In genomic region chr9:16213781-16214515, GRCh38 we compare ENCODE assay signal across 12 cellular contexts.
A peak's percentile ranks its signal among the peaks of the same experiment; 100 is the strongest.
DNase-seq lines count a peak whose midpoint lies in the region; ATAC-seq, FAIRE-seq and TF ChIP-seq lines count a peak whose summit lies in the region.
"Had no signal": no experiment of that assay in that cellular context is flagged by ENCODE, and none has a peak within 500 bp of the region (broad histone marks: within the 10 kb centered on the region; RNA-seq: fewer than 3 reads in every experiment).

No MANE protein-coding gene starts in this region.

- H3K27ac Mint-ChIP-seq in chondrocyte (ENCODE audit: unreplicated experiment) (peak overlapping the region; percentile 93), natural killer cell (no peak overlapping the region)
- H3K27ac Mint-ChIP-seq: stimulated activated naive CD8-positive, alpha-beta T cell treated with anti-CD3 and anti-CD28 coated beads, Interleukin-15, Interleukin-2, amounts not matched to agents 100 ng/mL and 50 ng/mL, for 24 hours; T-helper 1 cell treated with Interleukin-12 subunit alpha and Interleukin-12 subunit beta and Interleukin-4 antibody, amounts not matched to agents 30 μg/mL and 1 μg/mL, for 36 hours had no signal

- FAIRE-seq in GM12892 (lab: Jason Lieb, UNC), result no peak

- peaks cover 12% of the 10 kb centered on the region for H3K9me3 Mint-ChIP-seq in chondrocyte (ENCODE audit: low read depth)
- H3K9me3 Mint-ChIP-seq in natural killer cell, result peaks cover 0 to 3% of the 10 kb centered on the region in 2 donors
- H3K9me3 Mint-ChIP-seq: stimulated activated naive CD8-positive, alpha-beta T cell treated with anti-CD3 and anti-CD28 coated beads, Interleukin-15, Interleukin-2, amounts not matched to agents 100 ng/mL and 50 ng/mL, for 24 hours had no signal

- H3K36me3 Mint-ChIP-seq in chondrocyte (ENCODE audit: low read depth), result no peaks in the 10 kb centered on the region
- no peaks in the 10 kb centered on the region for H3K36me3 Mint-ChIP-seq in natural killer cell

- H3K4me1 Mint-ChIP-seq in chondrocyte (ENCODE audit: low read depth), result peaks cover 50% of the 10 kb centered on the region
- H3K4me1 Mint-ChIP-seq in natural killer cell, result no peaks in the 10 kb centered on the region

- H3K27ac ChIP-seq in left lung (peak overlapping the region in 1 of 2 donors; percentile 41), thyroid gland (peak overlapping the region; percentile 69 to 98 (median 73))
- H3K27ac ChIP-seq: skin epidermis had no signal

- H3K4me1 ChIP-seq in left lung (no peaks in the 10 kb centered on the region), thyroid gland (peaks cover 20 to 32% of the 10 kb centered on the region in 2 donors)

- H3K4me3 Mint-ChIP-seq in chondrocyte (ENCODE audit: unreplicated experiment) (no peak overlapping the region), natural killer cell (no peak overlapping the region)
- H3K4me3 Mint-ChIP-seq: stimulated activated naive CD8-positive, alpha-beta T cell treated with anti-CD3 and anti-CD28 coated beads, Interleukin-15, Interleukin-2, amounts not matched to agents 100 ng/mL and 50 ng/mL, for 24 hours; T-helper 1 cell treated with Interleukin-12 subunit alpha and Interleukin-12 subunit beta and Interleukin-4 antibody, amounts not matched to agents 30 μg/mL and 1 μg/mL, for 36 hours had no signal

- H3K27me3 Mint-ChIP-seq in chondrocyte (ENCODE audit: low read depth) (no peaks in the 10 kb centered on the region), natural killer cell (ENCODE audit: low read depth in 2 of 2) (peaks cover 0 to 12% of the 10 kb centered on the region in 2 donors)

- DNase-seq in LNCaP clone FGC (ENCODE audit: low read depth), result peak; percentile 81
- DNase-seq in chondrocyte (ENCODE audit: low spot score), result no peak
- peak in 1 of 2 donors; percentile 55 for DNase-seq in left lung
- peak; percentile 81 to 85 for DNase-seq in thyroid gland
- no peak for DNase-seq in GM12892 (ENCODE audit: insufficient read length)
- DNase-seq in natural killer cell, result no peak
- DNase-seq: glutamatergic neuron had no signal

- intact Hi-C loops in left lung (cut with DNase I) (no loop called here), thyroid gland (cut with DNase I) (no loop called here), natural killer cell (cut with micrococcal nuclease) (no loop called here)

- no peak for TF ChIP-seq POLR2A in thyroid gland (IDR thresholded peaks at IDR 0.05)
- no peak for TF ChIP-seq POLR2A in GM12892 (IDR thresholded peaks at IDR 0.05; ENCODE audit: low read depth, low read length)

- H3K9me3 ChIP-seq in left lung, result no peaks in the 10 kb centered on the region
- H3K9me3 ChIP-seq in thyroid gland, result no peaks in the 10 kb centered on the region

- H3K27me3 ChIP-seq in left lung (no peaks in the 10 kb centered on the region), thyroid gland (no peaks in the 10 kb centered on the region)

- ATAC-seq in left lung (peak; percentile 93), GM19397 (IDR thresholded peaks at IDR 0.05; ENCODE audit: unreplicated experiment) (no peak), HG03108 (IDR thresholded peaks at IDR 0.05; ENCODE audit: unreplicated experiment) (no peak), natural killer cell (no peak)

- TF ChIP-seq CTCF in LNCaP clone FGC (IDR thresholded peaks at IDR 0.05; ENCODE audit: control insufficient read depth, extremely low read depth, insufficient read depth), result no peak
- no peak for TF ChIP-seq CTCF in chondrocyte (IDR thresholded peaks at IDR 0.05)
- TF ChIP-seq CTCF in left lung (IDR thresholded peaks at IDR 0.05), result no peak
- TF ChIP-seq CTCF in thyroid gland (IDR thresholded peaks at IDR 0.05), result no peak
- no peak for TF ChIP-seq CTCF in natural killer cell (IDR thresholded peaks at IDR 0.05)

- no peak overlapping the region for H3K4me3 ChIP-seq in LNCaP clone FGC (ENCODE audit: low read depth, low read length)
- no peak overlapping the region for H3K4me3 ChIP-seq in left lung
- H3K4me3 ChIP-seq in thyroid gland (replicated peaks in 1 of 3), result no peak overlapping the region
- H3K4me3 ChIP-seq: skin epidermis had no signal

- 19 to 21% methylated on average over 6 of the region's 6 CpGs for WGBS in thyroid gland, 2 donors

- no peaks in the 10 kb centered on the region for H3K36me3 ChIP-seq in left lung
- no peaks in the 10 kb centered on the region for H3K36me3 ChIP-seq in thyroid gland

Comparison
In these comparisons a context has a peak if more than half of its experiments do, and no peak if none do; other contexts are left out.
1. DNase-seq: peak in LNCaP clone FGC (single experiment) and thyroid gland (2 of 2); none in chondrocyte (single experiment), GM12892 (single experiment) and natural killer cell (single experiment).